ENCODE assay signal across 12 cellular contexts in the genomic region with DNA sequence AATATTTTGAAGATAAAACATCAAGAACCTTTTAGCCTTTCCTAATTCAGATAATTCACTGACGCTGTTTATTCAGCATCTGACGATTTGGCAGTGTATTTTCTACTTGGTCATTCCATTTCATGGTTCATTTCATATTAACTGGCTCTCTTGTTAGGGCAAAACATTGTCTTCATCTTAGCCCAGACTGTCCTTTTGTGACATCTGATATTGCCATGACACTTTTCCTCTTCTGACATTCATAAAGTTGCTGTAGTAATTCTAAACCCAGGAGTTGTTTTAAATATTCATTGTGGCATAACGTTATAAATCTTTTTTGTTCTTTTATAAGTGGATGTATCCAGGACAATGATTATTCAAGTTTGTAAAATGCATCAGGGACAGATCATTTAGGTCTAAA. TPM values are rescaled to one million over a fixed set of nuclear protein-coding genes. Genes with fewer than 3 reads are reported as not detected.
DNase-seq lines count a peak whose midpoint lies in the region; ATAC-seq and TF ChIP-seq lines count a peak whose summit lies in the region.
"Had no signal": no experiment of that assay in that cellular context is flagged by ENCODE, and none has a peak within 500 bp of the region (broad histone marks: within the 10 kb centered on the region; RNA-seq: fewer than 3 reads in every experiment).

No MANE protein-coding gene starts in this region.

- H3K4me1 Mint-ChIP-seq in activated naive CD4-positive, alpha-beta T cell treated with anti-CD3 and anti-CD28 coated beads for 36 hours (ENCODE audit: low read depth), result peaks cover 36% of the 10 kb centered on the region
- peaks cover 30% of the 10 kb centered on the region for H3K4me1 Mint-ChIP-seq in activated naive CD4-positive, alpha-beta T cell treated with anti-CD3 and anti-CD28 coated beads, Interleukin-2, amount 10 ng/mL, durations not matched to agents 7 days and 5 days
- peaks cover 10% of the 10 kb centered on the region for H3K4me1 Mint-ChIP-seq in glutamatergic neuron (ENCODE audit: low read depth, unreplicated experiment)

- H3K36me3 ChIP-seq in PC-3 (ENCODE audit: low read depth, low read length) (no peaks in the 10 kb centered on the region), stomach (no peaks in the 10 kb centered on the region)
- H3K36me3 ChIP-seq: colonic mucosa, upper lobe of right lung had no signal

- no peaks in the 10 kb centered on the region for H3K27me3 Mint-ChIP-seq in activated naive CD4-positive, alpha-beta T cell treated with anti-CD3 and anti-CD28 coated beads for 36 hours (ENCODE audit: low read depth)
- no peaks in the 10 kb centered on the region for H3K27me3 Mint-ChIP-seq in activated naive CD4-positive, alpha-beta T cell treated with anti-CD3 and anti-CD28 coated beads, Interleukin-2, amount 10 ng/mL, durations not matched to agents 7 days and 5 days
- H3K27me3 Mint-ChIP-seq in glutamatergic neuron (ENCODE audit: unreplicated experiment), result peaks cover 6% of the 10 kb centered on the region

- 24 to 40% (median 34%) methylated on average over 3 of the region's 3 CpGs for WGBS in stomach, 5 donors

- no TSS peak for BruUV-seq in PC-3 (replicated peaks; lab: Mats Ljungman, UMichigan)

- intact Hi-C loops in activated naive CD4-positive, alpha-beta T cell treated with anti-CD3 and anti-CD28 coated beads for 36 hours (cut with micrococcal nuclease), result loop anchor here (5.0 kb wide), 1 partner anchor 130 kb away; no protein-coding TSS in a partner anchor
- intact Hi-C loops in PC-3 (cut with micrococcal nuclease), result loop anchor here (5.0 kb wide), 1 partner anchor 45 kb away; no protein-coding TSS in a partner anchor
- intact Hi-C loops in stomach (cut with DNase I; ENCODE audit: low total_unique reads), result no loop called here

- no peaks in the 10 kb centered on the region for H3K9me3 Mint-ChIP-seq in activated naive CD4-positive, alpha-beta T cell treated with anti-CD3 and anti-CD28 coated beads for 36 hours
- no peaks in the 10 kb centered on the region for H3K9me3 Mint-ChIP-seq in activated naive CD4-positive, alpha-beta T cell treated with anti-CD3 and anti-CD28 coated beads, Interleukin-2, amount 10 ng/mL, durations not matched to agents 7 days and 5 days
- H3K9me3 Mint-ChIP-seq in glutamatergic neuron (ENCODE audit: unreplicated experiment), result peaks cover 5% of the 10 kb centered on the region

- H3K79me2 ChIP-seq in PC-3 (ENCODE audit: low read length), result peaks cover 68% of the 10 kb centered on the region

- peaks cover 14% of the 10 kb centered on the region for H3K36me3 Mint-ChIP-seq in activated naive CD4-positive, alpha-beta T cell treated with anti-CD3 and anti-CD28 coated beads for 36 hours (ENCODE audit: low read depth)
- H3K36me3 Mint-ChIP-seq in activated naive CD4-positive, alpha-beta T cell treated with anti-CD3 and anti-CD28 coated beads, Interleukin-2, amount 10 ng/mL, durations not matched to agents 7 days and 5 days, result peaks cover 14% of the 10 kb centered on the region
- no peaks in the 10 kb centered on the region for H3K36me3 Mint-ChIP-seq in glutamatergic neuron (ENCODE audit: unreplicated experiment)

- H3K27ac ChIP-seq in PC-3 (ENCODE audit: low read length) (no peak overlapping the region), stomach (peak overlapping the region in 3 of 5 donors; percentile 93 to 98 (median 97)), RWPE1 (no peak overlapping the region)

- no peak for ATAC-seq in PC-3

- no peaks in the 10 kb centered on the region for H3K9me2 ChIP-seq in PC-3 (replicated peaks; ENCODE audit: low read length)

- CTCF ChIA-PET in activated naive CD4-positive, alpha-beta T cell treated with anti-CD3 and anti-CD28 coated beads for 36 hours (lab: Charles Lee), result no interaction called here
- CTCF ChIA-PET in activated naive CD4-positive, alpha-beta T cell treated with anti-CD3 and anti-CD28 coated beads, Interleukin-2, amount 10 ng/mL, durations not matched to agents 7 days and 5 days (lab: Charles Lee), result no interaction called here
- CTCF ChIA-PET in PC-3 (lab: Charles Lee) (no interaction called here), RWPE1 (lab: Yijun Ruan, JAX) (no interaction called here)

- no peak overlapping the region for H3K27ac Mint-ChIP-seq in activated naive CD4-positive, alpha-beta T cell treated with anti-CD3 and anti-CD28 coated beads for 36 hours
- no peak overlapping the region for H3K27ac Mint-ChIP-seq in activated naive CD4-positive, alpha-beta T cell treated with anti-CD3 and anti-CD28 coated beads, Interleukin-2, amount 10 ng/mL, durations not matched to agents 7 days and 5 days
- no peak overlapping the region for H3K27ac Mint-ChIP-seq in glutamatergic neuron (ENCODE audit: unreplicated experiment)

- POLR2A ChIA-PET in PC-3 (lab: Charles Lee; ENCODE audit: unreplicated experiment), result no interaction called here
- POLR2A ChIA-PET in RWPE1 (lab: Yijun Ruan, JAX; ENCODE audit: low non-redundant PET), result no interaction called here

- peak overlapping the region; percentile 2 for H3K4me3 Mint-ChIP-seq in activated naive CD4-positive, alpha-beta T cell treated with anti-CD3 and anti-CD28 coated beads for 36 hours
- H3K4me3 Mint-ChIP-seq in activated naive CD4-positive, alpha-beta T cell treated with anti-CD3 and anti-CD28 coated beads, Interleukin-2, amount 10 ng/mL, durations not matched to agents 7 days and 5 days, result no peak overlapping the region
- H3K4me3 Mint-ChIP-seq in glutamatergic neuron (ENCODE audit: unreplicated experiment), result peak overlapping the region; percentile 3

- H3K27me3 ChIP-seq in PC-3 (ENCODE audit: low read length) (no peaks in the 10 kb centered on the region), stomach (no peaks in the 10 kb centered on the region)
- H3K27me3 ChIP-seq: colonic mucosa, upper lobe of right lung had no signal

- H3K4me2 ChIP-seq in PC-3 (ENCODE audit: low read length), result peak overlapping the region; percentile 91

- DNase-seq in activated naive CD4-positive, alpha-beta T cell treated with anti-CD3 and anti-CD28 coated beads for 36 hours, result no peak
- DNase-seq in activated naive CD4-positive, alpha-beta T cell treated with anti-CD3 and anti-CD28 coated beads, Interleukin-2, amount 10 ng/mL, durations not matched to agents 7 days and 5 days, result no peak
- DNase-seq in PC-3 (no peak), glutamatergic neuron (no peak), stomach (no peak), RWPE1 (ENCODE audit: low spot score) (no peak), NCI-H1694 treated with DMSO at 0.1 percent for 48 hours (lab: John Stamatoyannopoulos, UW) (no peak), NCI-H82 treated with DMSO at 0.1 percent for 48 hours (lab: John Stamatoyannopoulos, UW; ENCODE audit: unreplicated experiment) (no peak)
- DNase-seq: activated CD4-positive, CD25-positive, alpha-beta regulatory T cell treated with anti-CD3 and anti-CD28 coated beads, Interleukin-2, amount 50 U/mL, for 72 hours; colonic mucosa; stimulated activated CD4-positive, alpha-beta T cell treated with anti-CD3 and anti-CD28 coated beads, Interleukin-15, amount 100 ng/mL, for 24 hours; upper lobe of right lung had no signal

- peak overlapping the region; percentile 97 for H3K4me3 ChIP-seq in PC-3 (ENCODE audit: low read length)
- H3K4me3 ChIP-seq in stomach, result no peak overlapping the region
- H3K4me3 ChIP-seq: colonic mucosa had no signal

- H3F3A ChIP-seq in PC-3 (ENCODE audit: low read length, unreplicated experiment), result no peaks in the 10 kb centered on the region

- no peak for TF ChIP-seq EP300 in stomach (IDR thresholded peaks at IDR 0.05)

- TF ChIP-seq POLR2A in stomach (IDR thresholded peaks at IDR 0.05), result no peak

- H2AFZ ChIP-seq in PC-3 (ENCODE audit: low read length), result no peak overlapping the region

- H3K4me1 ChIP-seq in PC-3 (ENCODE audit: insufficient read depth, low read length) (peaks cover 14% of the 10 kb centered on the region), stomach (peaks cover 18 to 46% (median 37%) of the 10 kb centered on the region in 4 donors)

- H3K9ac ChIP-seq in PC-3 (ENCODE audit: low read length), result peak overlapping the region; percentile 97; the same call in 1 of the 2 replicates

- H3K9me3 ChIP-seq in PC-3 (ENCODE audit: low read length) (no peaks in the 10 kb centered on the region), stomach (no peaks in the 10 kb centered on the region)
- H3K9me3 ChIP-seq: colonic mucosa, upper lobe of right lung had no signal

- H4K20me1 ChIP-seq in PC-3 (ENCODE audit: low read length), result 0 out of 2 replicates have a peak, but pooled peaks cover 3% of the 10 kb centered on the region

- no peak for TF ChIP-seq CTCF in PC-3 (conservative IDR thresholded peaks at IDR 0.05; ENCODE audit: low read depth, low read length)
- TF ChIP-seq CTCF in glutamatergic neuron (IDR thresholded peaks at IDR 0.05; ENCODE audit: partially characterized antibody, unreplicated experiment), result no peak
- no peak for TF ChIP-seq CTCF in stomach (IDR thresholded peaks at IDR 0.05)
- no peak for TF ChIP-seq CTCF in RWPE1 (conservative IDR thresholded peaks at IDR 0.05; ENCODE audit: low read depth)

RNA-seq across cellular contexts. Expression of a gene that starts 1.8 kb away (rescaled TPM):
- total RNA-seq in activated naive CD4-positive, alpha-beta T cell treated with anti-CD3 and anti-CD28 coated beads for 36 hours, result 10 to 100 TPM in 1 of 2 experiments, 1 to 10 TPM in 1; 9.7 to 10.3 TPM
- total RNA-seq in PC-3 (2014; rRNA removed) (25.5 and 26.4 TPM in 2 replicates), glutamatergic neuron (ENCODE audit: unreplicated experiment) (36.2 TPM), stomach (10 to 100 TPM; 14.6 to 77.3 (median 25.8) TPM)
- polyA plus RNA-seq in stomach, result 10 to 100 TPM in 1 of 3 donors, 1 to 10 TPM in 2; 7.2 to 11.1 (median 7.9) TPM

Comparison
In these comparisons a context has a peak if more than half of its experiments do, and no peak if none do; other contexts are left out.
1. H3K27ac ChIP-seq: peak in stomach (3 of 5); none in PC-3 (single experiment) and RWPE1 (single experiment).